11 cellular contexts compared by ENCODE assay signal in the genomic region with DNA sequence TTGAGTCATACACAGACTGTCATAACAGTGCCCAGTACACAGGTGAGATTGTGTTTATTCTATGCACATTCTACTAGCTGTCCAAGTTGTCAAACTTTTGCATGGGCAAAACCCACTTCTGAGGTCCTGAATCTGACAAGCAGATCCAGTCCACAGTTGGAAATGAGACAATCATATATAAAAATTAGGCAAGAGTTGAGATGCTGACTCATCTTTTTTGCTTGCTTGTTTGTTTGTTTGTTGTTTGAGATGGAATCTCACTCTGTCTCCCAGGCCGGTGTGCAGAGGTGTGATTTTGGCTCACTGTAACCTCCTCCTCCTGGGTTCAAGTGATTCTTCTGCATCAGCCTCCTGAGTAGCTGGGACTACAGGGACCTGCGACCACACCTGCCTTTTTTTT.
"Had no signal": no experiment of that assay in that cellular context is flagged by ENCODE, and none has a peak within 500 bp of the region (broad histone marks: within the 10 kb centered on the region; RNA-seq: fewer than 3 reads in every experiment).

No MANE protein-coding gene starts in this region.

- H3K4me3 Mint-ChIP-seq: GM23338, H9, HFFc6 had no signal

- H3K4me1 Mint-ChIP-seq: GM23338, H9 had no signal

- H3K27ac ChIP-seq: GM23248 had no signal

- H3K36me3 ChIP-seq: HAP-1 had no signal

- H2AFZ ChIP-seq: GM23248, GM23338 had no signal

- H3K9ac ChIP-seq: GM23248 had no signal

- FAIRE-seq: H1, H54 had no signal

- H3K9me3 ChIP-seq: HAP-1 had no signal

- H3K4me3 ChIP-seq: GM23248, GM23338, HAP-1 had no signal

- H3K27ac Mint-ChIP-seq: GM23338, H9, HFFc6 had no signal

- H3K4me2 ChIP-seq: GM23338 had no signal

- H3K4me1 ChIP-seq: HAP-1 had no signal

- H3K9me3 Mint-ChIP-seq: H9 had no signal

- DNase-seq: GM23248, GOT3, H7, H9, HCEC 1CT, HFFc6 had no signal

- ATAC-seq: GM23338, HCT116 had no signal
